Comparison of ENCODE assay signal across 9 cellular contexts in the genomic region with DNA sequence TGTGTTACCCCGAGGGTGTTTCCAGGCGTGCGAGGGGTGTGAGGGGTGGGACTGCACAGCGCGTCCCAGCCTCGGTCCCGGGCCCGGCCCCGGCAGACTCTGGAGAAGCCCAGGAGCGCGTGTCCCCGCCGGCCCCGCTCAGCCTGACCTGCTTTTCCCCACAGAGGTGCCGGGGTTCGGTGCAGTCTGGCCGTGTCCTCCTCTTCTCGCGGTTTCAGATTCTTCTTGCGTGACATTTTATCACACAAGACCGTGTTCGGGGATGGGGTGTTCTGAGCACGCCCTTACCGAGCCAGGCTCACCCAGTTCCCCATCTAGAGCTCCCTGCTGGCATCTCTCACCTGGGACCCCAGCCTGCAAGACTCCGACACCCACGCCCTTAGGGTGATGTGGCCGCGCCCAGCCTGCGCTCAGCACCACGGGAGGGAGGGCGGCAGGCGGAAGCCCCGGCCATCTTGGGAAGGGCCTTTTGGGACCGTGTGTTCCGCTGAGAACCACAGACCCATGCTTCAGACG.
DNase-seq lines count a peak whose midpoint lies in the region; FAIRE-seq and TF ChIP-seq lines count a peak whose summit lies in the region.
"Had no signal": no experiment of that assay in that cellular context is flagged by ENCODE, and none has a peak within 500 bp of the region (broad histone marks: within the 10 kb centered on the region; RNA-seq: fewer than 3 reads in every experiment).

No MANE protein-coding gene starts in this region.

- peak; percentile 30 for DNase-seq in T-helper 2 cell treated with Interferon-gamma antibody and Interleukin-4, amounts not matched to agents 5 μg/mL and 100 μg/mL, for 36 hours (ENCODE audit: low spot score)
- peak; percentile 49 for DNase-seq in central memory CD4-positive, alpha-beta T cell
- peak; percentile 17 to 55 for DNase-seq in tibial artery
- DNase-seq in NCI-H187 treated with DMSO at 0.1 percent for 48 hours (lab: John Stamatoyannopoulos, UW) = no peak
- DNase-seq in NCI-H1092 (lab: John Stamatoyannopoulos, UW) = no peak
- DNase-seq in RCC 7860 (ENCODE audit: low spot score) = no peak

- H3K36me3 ChIP-seq in tibial artery = no peaks in the 10 kb centered on the region

- TF ChIP-seq CTCF in nephron (IDR thresholded peaks at IDR 0.05; ENCODE audit: unreplicated experiment in 3 of 3) (no peak), tibial artery (IDR thresholded peaks at IDR 0.05) (no peak)

- H3K9me3 Mint-ChIP-seq in T-helper 2 cell treated with Interferon-gamma antibody and Interleukin-4, amounts not matched to agents 5 μg/mL and 100 μg/mL, for 36 hours = no peaks in the 10 kb centered on the region
- H3K9me3 Mint-ChIP-seq in nephron = no peaks in the 10 kb centered on the region

- H3K4me1 Mint-ChIP-seq in T-helper 2 cell treated with Interferon-gamma antibody and Interleukin-4, amounts not matched to agents 5 μg/mL and 100 μg/mL, for 36 hours (ENCODE audit: low read depth) = peaks cover 3% of the 10 kb centered on the region
- no peaks in the 10 kb centered on the region for H3K4me1 Mint-ChIP-seq in nephron

- H3K27me3 ChIP-seq in tibial artery = no peaks in the 10 kb centered on the region

- no peak for FAIRE-seq in RCC 7860 (lab: Jason Lieb, UNC)
- FAIRE-seq: islet of Langerhans, TTC549 had no signal

- no peaks in the 10 kb centered on the region for H3K9me3 ChIP-seq in tibial artery

- intact Hi-C loops in tibial artery (cut with DNase I; ENCODE audit: low total_unique reads) = no loop called here

- H3K27me3 Mint-ChIP-seq in T-helper 2 cell treated with Interferon-gamma antibody and Interleukin-4, amounts not matched to agents 5 μg/mL and 100 μg/mL, for 36 hours (ENCODE audit: low read depth) = no peaks in the 10 kb centered on the region
- peaks cover 56% of the 10 kb centered on the region for H3K27me3 Mint-ChIP-seq in nephron (ENCODE audit: low read depth)

- no peak overlapping the region for H3K27ac ChIP-seq in tibial artery

- H3K4me3 ChIP-seq in tibial artery = peak overlapping the region; percentile 39 to 49

- peak overlapping the region; percentile 67 for H3K27ac Mint-ChIP-seq in T-helper 2 cell treated with Interferon-gamma antibody and Interleukin-4, amounts not matched to agents 5 μg/mL and 100 μg/mL, for 36 hours
- peak overlapping the region in 1 of 3 experiments; percentile 34 for H3K27ac Mint-ChIP-seq in nephron

- H3K4me3 Mint-ChIP-seq in T-helper 2 cell treated with Interferon-gamma antibody and Interleukin-4, amounts not matched to agents 5 μg/mL and 100 μg/mL, for 36 hours = peak overlapping the region; percentile 87
- peak overlapping the region; percentile 81 to 88 (median 85) for H3K4me3 Mint-ChIP-seq in nephron

- no peaks in the 10 kb centered on the region for H3K36me3 Mint-ChIP-seq in T-helper 2 cell treated with Interferon-gamma antibody and Interleukin-4, amounts not matched to agents 5 μg/mL and 100 μg/mL, for 36 hours (ENCODE audit: low read depth)
- H3K36me3 Mint-ChIP-seq in nephron (ENCODE audit: low read depth) = no peaks in the 10 kb centered on the region

- H3K4me1 ChIP-seq in tibial artery = no peaks in the 10 kb centered on the region

Comparison
In these comparisons a context has a peak if more than half of its experiments do, and no peak if none do; other contexts are left out.
1. DNase-seq: peak in T-helper 2 cell treated with Interferon-gamma antibody and Interleukin-4, amounts not matched to agents 5 μg/mL and 100 μg/mL, for 36 hours (single experiment), central memory CD4-positive, alpha-beta T cell (single experiment) and tibial artery (2 of 2); none in NCI-H187 treated with DMSO at 0.1 percent for 48 hours (single experiment), NCI-H1092 (single experiment) and RCC 7860 (single experiment).